ENCODE assay signal across 8 cellular contexts in genomic region chr2:129812071-129812470, GRCh38.
DNase-seq lines count a peak whose midpoint lies in the region; ATAC-seq and TF ChIP-seq lines count a peak whose summit lies in the region.

No MANE protein-coding gene starts in this region.

- TF ChIP-seq CTCF in OCI-LY7 (conservative IDR thresholded peaks at IDR 0.05; ENCODE audit: low read length) = no peak
- TF ChIP-seq CTCF in right lobe of liver (IDR thresholded peaks at IDR 0.05) = no peak

- H3K4me3 ChIP-seq in OCI-LY7 (ENCODE audit: low read depth, low read length, poor library complexity, severe bottlenecking) = no peak overlapping the region
- no peak overlapping the region for H3K4me3 ChIP-seq in right lobe of liver

- no TSS peak for BruUV-seq in OCI-LY7 (replicated peaks; lab: Mats Ljungman, UMichigan)

- POLR2A ChIA-PET in OCI-LY7 (lab: Charles Lee) = interaction anchor here (0.7 kb wide), 1 partner anchor 14 kb away, joined by 3 read pairs; no protein-coding TSS in a partner anchor

- 42% methylated on average over 4 of the region's 4 CpGs for WGBS in right lobe of liver (ENCODE audit: insufficient coverage, low coverage, low lambda C conversion rate, missing lambda C conversion rate)

- CTCF ChIA-PET in OCI-LY7 (lab: Charles Lee; ENCODE audit: unreplicated experiment) = interaction anchor here (0.5 kb wide), 1 partner anchor 539 kb away, joined by 8 read pairs; no protein-coding TSS in a partner anchor

- peak; percentile 86 for ATAC-seq in GM21786 (IDR thresholded peaks at IDR 0.05; ENCODE audit: unreplicated experiment)
- peak; percentile 54 to 71 (median 65) for ATAC-seq in right lobe of liver
- no peak for ATAC-seq in GM18517 (IDR thresholded peaks at IDR 0.05; ENCODE audit: unreplicated experiment)

- intact Hi-C loops in OCI-LY7 (cut with micrococcal nuclease; ENCODE audit: unreplicated experiment) = no loop called here
- intact Hi-C loops in right lobe of liver (cut with DNase I) = no loop called here

- H3K4me1 ChIP-seq in OCI-LY7 (ENCODE audit: insufficient read depth, low read length, poor library complexity, severe bottlenecking) (no peaks in the 10 kb centered on the region), right lobe of liver (no peaks in the 10 kb centered on the region)

- H3K36me3 ChIP-seq in OCI-LY7 (ENCODE audit: insufficient read depth, low read length) (no peaks in the 10 kb centered on the region), right lobe of liver (no peaks in the 10 kb centered on the region)

- no peak overlapping the region for H3K27ac ChIP-seq in OCI-LY7 (ENCODE audit: low read depth, low read length, poor library complexity, severe bottlenecking)
- no peak overlapping the region for H3K27ac ChIP-seq in right lobe of liver

- H3K9me2 ChIP-seq in OCI-LY7 (ENCODE audit: insufficient read depth, low read length) = no peaks in the 10 kb centered on the region

- H2AFZ ChIP-seq in OCI-LY7 (ENCODE audit: low read length) = no peak overlapping the region

- H3K79me2 ChIP-seq in OCI-LY7 (ENCODE audit: insufficient read depth, low read depth, low read length) = no peaks in the 10 kb centered on the region

- peak; percentile 86 for DNase-seq in GF-D8 (lab: John Stamatoyannopoulos, UW)
- peak; percentile 20 for DNase-seq in OCI-LY7 (ENCODE audit: low spot score)
- peak in 1 of 3 donors; percentile 58 for DNase-seq in right lobe of liver
- no peak for DNase-seq in NCI-H510A treated with DMSO at 0.1 percent for 48 hours (lab: John Stamatoyannopoulos, UW)
- no peak for DNase-seq in NCI-H446 treated with DMSO at 0.1 percent for 48 hours (lab: John Stamatoyannopoulos, UW)
- no peak for DNase-seq in occipital lobe (lab: John Stamatoyannopoulos, UW)

- H4K20me1 ChIP-seq in OCI-LY7 (ENCODE audit: insufficient read depth, low read length) = no peaks in the 10 kb centered on the region

- no peak overlapping the region for H3K4me2 ChIP-seq in OCI-LY7 (ENCODE audit: low read length)

- H3K9me3 ChIP-seq in OCI-LY7 (ENCODE audit: low read length) (no peaks in the 10 kb centered on the region), right lobe of liver (no peaks in the 10 kb centered on the region)

- H3K27me3 ChIP-seq in right lobe of liver = no peaks in the 10 kb centered on the region

- TF ChIP-seq POLR2A in right lobe of liver (IDR thresholded peaks at IDR 0.05) = no peak

Comparison
In these comparisons a context has a peak if more than half of its experiments do, and no peak if none do; other contexts are left out.
1. DNase-seq: peak in GF-D8 (single experiment) and OCI-LY7 (single experiment); none in NCI-H510A treated with DMSO at 0.1 percent for 48 hours (single experiment), NCI-H446 treated with DMSO at 0.1 percent for 48 hours (single experiment) and occipital lobe (single experiment).